1 cellular context compared by ENCODE assay signal in the genomic region with DNA sequence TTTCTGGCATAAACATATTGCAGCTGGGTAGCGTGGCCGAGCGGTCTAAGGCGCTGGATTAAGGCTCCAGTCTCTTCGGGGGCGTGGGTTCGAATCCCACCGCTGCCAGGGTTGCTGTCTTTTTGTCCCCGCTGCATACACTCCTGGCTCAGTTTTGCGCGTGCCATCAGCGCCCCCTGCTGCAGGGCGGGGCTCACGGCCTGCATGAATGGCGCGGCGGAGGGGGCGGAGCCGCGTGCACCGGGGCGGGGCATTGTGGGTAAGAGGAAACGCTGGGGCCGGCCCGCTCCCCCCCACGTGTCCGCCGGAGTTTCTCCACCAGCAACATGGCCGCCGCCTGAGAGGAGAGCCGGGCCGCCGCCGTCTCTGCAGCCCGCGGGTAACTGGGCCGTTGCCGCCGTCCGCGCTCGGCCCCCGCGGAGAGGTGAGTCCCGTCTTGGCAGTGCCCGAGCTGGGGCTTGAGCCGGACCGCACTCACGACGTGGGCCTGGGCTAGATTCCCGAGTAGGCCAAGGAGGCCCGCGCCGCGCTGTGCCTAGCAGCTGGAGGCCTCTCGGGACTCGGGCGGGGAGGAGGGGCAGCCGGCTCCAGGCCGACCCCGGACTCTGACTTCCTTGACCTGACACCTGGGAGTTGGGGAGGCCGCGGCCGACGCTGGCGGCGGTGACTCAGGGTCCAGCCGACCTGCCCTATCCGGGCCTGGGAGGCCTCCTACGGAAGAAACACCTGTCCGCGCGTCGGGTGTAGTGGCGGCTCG.
TF ChIP-seq lines count a peak whose summit lies in the region.

A gene with protein sequence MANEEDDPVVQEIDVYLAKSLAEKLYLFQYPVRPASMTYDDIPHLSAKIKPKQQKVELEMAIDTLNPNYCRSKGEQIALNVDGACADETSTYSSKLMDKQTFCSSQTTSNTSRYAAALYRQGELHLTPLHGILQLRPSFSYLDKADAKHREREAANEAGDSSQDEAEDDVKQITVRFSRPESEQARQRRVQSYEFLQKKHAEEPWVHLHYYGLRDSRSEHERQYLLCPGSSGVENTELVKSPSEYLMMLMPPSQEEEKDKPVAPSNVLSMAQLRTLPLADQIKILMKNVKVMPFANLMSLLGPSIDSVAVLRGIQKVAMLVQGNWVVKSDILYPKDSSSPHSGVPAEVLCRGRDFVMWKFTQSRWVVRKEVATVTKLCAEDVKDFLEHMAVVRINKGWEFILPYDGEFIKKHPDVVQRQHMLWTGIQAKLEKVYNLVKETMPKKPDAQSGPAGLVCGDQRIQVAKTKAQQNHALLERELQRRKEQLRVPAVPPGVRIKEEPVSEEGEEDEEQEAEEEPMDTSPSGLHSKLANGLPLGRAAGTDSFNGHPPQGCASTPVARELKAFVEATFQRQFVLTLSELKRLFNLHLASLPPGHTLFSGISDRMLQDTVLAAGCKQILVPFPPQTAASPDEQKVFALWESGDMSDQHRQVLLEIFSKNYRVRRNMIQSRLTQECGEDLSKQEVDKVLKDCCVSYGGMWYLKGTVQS (plus strand): TSS at position 296 of the 757 bp plus-strand sequence. CDS start 5,560 bp downstream, outside the sequence.

TF ChIP-seq in K562, 482 proteins besides CTCF, POLR2A, EP300 and RAD21 (continued from another document and continues in another):
- TF ChIP-seq BRF1 (IDR thresholded peaks at IDR 0.05; ENCODE audit: borderline replicate concordance, extremely low read depth, insufficient read length) (no peak), NELFE (IDR thresholded peaks at IDR 0.05; ENCODE audit: insufficient read depth, insufficient read length) (no peak), ETV6 (IDR thresholded peaks at IDR 0.05; ENCODE audit: borderline replicate concordance in 1 of 2, low read depth in 2 of 2, low read length in 1 of 2) (no peak), ETV6 (CRISPR knock-in tag; IDR thresholded peaks at IDR 0.05; ENCODE audit: borderline replicate concordance) (no peak), ZEB2 (IDR thresholded peaks at IDR 0.05) (no peak), MCM3 (IDR thresholded peaks at IDR 0.05) (no peak), NR1H2 (CRISPR knock-in tag; IDR thresholded peaks at IDR 0.05) (no peak; the same call in 1 of the 2 replicates), EHMT2 (IDR thresholded peaks at IDR 0.05) (no peak), XRCC4 (IDR thresholded peaks at IDR 0.05; ENCODE audit: extremely low read depth, insufficient read depth, insufficient read length) (no peak), HEY1 (CRISPR knock-in tag; IDR thresholded peaks at IDR 0.05; ENCODE audit: borderline replicate concordance) (peak; percentile 23; the same call in 1 of the 2 replicates), ZNF174 (CRISPR knock-in tag; IDR thresholded peaks at IDR 0.05) (no peak), ARID1B (IDR thresholded peaks at IDR 0.05) (peak; percentile 26; the same call in 1 of the 2 replicates), POLR3A (IDR thresholded peaks at IDR 0.05; ENCODE audit: borderline replicate concordance, extremely low read depth, insufficient read depth, insufficient read length) (peak; percentile 94), NFE2 (IDR thresholded peaks at IDR 0.05; ENCODE audit: low read depth) (no peak), WHSC1 (IDR thresholded peaks at IDR 0.05; ENCODE audit: low read length) (no peak), NFYB (IDR thresholded peaks at IDR 0.05; ENCODE audit: extremely low read depth, insufficient read length) (no peak), KAT8 (IDR thresholded peaks at IDR 0.05; ENCODE audit: low read depth) (no peak), MEF2D (tag; conservative IDR thresholded peaks at IDR 0.05; ENCODE audit: low read depth) (no peak), DIDO1 (tag; IDR thresholded peaks at IDR 0.05; ENCODE audit: low read depth) (no peak), FOXM1 (IDR thresholded peaks at IDR 0.05; ENCODE audit: low read depth) (no peak), FOXM1 (CRISPR knock-in tag; IDR thresholded peaks at IDR 0.05; ENCODE audit: low read depth) (no peak; the same call in 1 of the 2 replicates), ERF (CRISPR knock-in tag; IDR thresholded peaks at IDR 0.05) (no peak), DDX20 (tag; IDR thresholded peaks at IDR 0.05; ENCODE audit: low read depth) (no peak), CEBPB (tag; IDR thresholded peaks at IDR 0.05) (peak; percentile 23; the same call in 1 of the 2 replicates), NFXL1 (CRISPR knock-in tag; IDR thresholded peaks at IDR 0.05) (no peak), NFE2L1 (tag; IDR thresholded peaks at IDR 0.05; ENCODE audit: borderline replicate concordance, low read depth) (no peak), MAZ (CRISPR knock-in tag; conservative IDR thresholded peaks at IDR 0.05 in 1 of 2, IDR thresholded peaks at IDR 0.05 in 1 of 2) (peak; percentile 92 to 99), GATA2 (CRISPR knock-in tag; IDR thresholded peaks at IDR 0.05) (no peak), ZNF384 (IDR thresholded peaks at IDR 0.05; ENCODE audit: low read depth, low read length) (no peak; the same call in 1 of the 2 replicates), ZNF347 (CRISPR knock-in tag; IDR thresholded peaks at IDR 0.05; ENCODE audit: low read depth) (no peak), RHOXF2B (CRISPR knock-in tag; conservative IDR thresholded peaks at IDR 0.05) (no peak)
- TF ChIP-seq, protein P1, sequence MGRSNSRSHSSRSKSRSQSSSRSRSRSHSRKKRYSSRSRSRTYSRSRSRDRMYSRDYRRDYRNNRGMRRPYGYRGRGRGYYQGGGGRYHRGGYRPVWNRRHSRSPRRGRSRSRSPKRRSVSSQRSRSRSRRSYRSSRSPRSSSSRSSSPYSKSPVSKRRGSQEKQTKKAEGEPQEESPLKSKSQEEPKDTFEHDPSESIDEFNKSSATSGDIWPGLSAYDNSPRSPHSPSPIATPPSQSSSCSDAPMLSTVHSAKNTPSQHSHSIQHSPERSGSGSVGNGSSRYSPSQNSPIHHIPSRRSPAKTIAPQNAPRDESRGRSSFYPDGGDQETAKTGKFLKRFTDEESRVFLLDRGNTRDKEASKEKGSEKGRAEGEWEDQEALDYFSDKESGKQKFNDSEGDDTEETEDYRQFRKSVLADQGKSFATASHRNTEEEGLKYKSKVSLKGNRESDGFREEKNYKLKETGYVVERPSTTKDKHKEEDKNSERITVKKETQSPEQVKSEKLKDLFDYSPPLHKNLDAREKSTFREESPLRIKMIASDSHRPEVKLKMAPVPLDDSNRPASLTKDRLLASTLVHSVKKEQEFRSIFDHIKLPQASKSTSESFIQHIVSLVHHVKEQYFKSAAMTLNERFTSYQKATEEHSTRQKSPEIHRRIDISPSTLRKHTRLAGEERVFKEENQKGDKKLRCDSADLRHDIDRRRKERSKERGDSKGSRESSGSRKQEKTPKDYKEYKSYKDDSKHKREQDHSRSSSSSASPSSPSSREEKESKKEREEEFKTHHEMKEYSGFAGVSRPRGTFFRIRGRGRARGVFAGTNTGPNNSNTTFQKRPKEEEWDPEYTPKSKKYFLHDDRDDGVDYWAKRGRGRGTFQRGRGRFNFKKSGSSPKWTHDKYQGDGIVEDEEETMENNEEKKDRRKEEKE (IDR thresholded peaks at IDR 0.05; ENCODE audit: borderline replicate concordance in 1 of 2, control insufficient read depth in 1 of 2, low read depth in 2 of 2, low read length in 1 of 2): no peak
- TF ChIP-seq, protein P2, sequence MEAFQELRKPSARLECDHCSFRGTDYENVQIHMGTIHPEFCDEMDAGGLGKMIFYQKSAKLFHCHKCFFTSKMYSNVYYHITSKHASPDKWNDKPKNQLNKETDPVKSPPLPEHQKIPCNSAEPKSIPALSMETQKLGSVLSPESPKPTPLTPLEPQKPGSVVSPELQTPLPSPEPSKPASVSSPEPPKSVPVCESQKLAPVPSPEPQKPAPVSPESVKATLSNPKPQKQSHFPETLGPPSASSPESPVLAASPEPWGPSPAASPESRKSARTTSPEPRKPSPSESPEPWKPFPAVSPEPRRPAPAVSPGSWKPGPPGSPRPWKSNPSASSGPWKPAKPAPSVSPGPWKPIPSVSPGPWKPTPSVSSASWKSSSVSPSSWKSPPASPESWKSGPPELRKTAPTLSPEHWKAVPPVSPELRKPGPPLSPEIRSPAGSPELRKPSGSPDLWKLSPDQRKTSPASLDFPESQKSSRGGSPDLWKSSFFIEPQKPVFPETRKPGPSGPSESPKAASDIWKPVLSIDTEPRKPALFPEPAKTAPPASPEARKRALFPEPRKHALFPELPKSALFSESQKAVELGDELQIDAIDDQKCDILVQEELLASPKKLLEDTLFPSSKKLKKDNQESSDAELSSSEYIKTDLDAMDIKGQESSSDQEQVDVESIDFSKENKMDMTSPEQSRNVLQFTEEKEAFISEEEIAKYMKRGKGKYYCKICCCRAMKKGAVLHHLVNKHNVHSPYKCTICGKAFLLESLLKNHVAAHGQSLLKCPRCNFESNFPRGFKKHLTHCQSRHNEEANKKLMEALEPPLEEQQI (IDR thresholded peaks at IDR 0.05): peak; percentile 71; the same call in 1 of the 2 replicates
- TF ChIP-seq, protein P3, sequence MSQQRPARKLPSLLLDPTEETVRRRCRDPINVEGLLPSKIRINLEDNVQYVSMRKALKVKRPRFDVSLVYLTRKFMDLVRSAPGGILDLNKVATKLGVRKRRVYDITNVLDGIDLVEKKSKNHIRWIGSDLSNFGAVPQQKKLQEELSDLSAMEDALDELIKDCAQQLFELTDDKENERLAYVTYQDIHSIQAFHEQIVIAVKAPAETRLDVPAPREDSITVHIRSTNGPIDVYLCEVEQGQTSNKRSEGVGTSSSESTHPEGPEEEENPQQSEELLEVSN (IDR thresholded peaks at IDR 0.05; ENCODE audit: borderline replicate concordance in 1 of 2, extremely low read depth in 1 of 2, insufficient read depth in 1 of 2, insufficient read length in 1 of 2, low read depth in 1 of 2, low read length in 1 of 2, poor library complexity in 1 of 2, severe bottlenecking in 1 of 2): peak; percentile 41 to 80
- TF ChIP-seq, protein P4, sequence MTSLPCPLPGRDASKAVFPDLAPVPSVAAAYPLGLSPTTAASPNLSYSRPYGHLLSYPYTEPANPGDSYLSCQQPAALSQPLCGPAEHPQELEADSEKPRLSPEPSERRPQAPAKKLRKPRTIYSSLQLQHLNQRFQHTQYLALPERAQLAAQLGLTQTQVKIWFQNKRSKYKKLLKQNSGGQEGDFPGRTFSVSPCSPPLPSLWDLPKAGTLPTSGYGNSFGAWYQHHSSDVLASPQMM (CRISPR knock-in tag; IDR thresholded peaks at IDR 0.05): no peak
- TF ChIP-seq, protein P5, sequence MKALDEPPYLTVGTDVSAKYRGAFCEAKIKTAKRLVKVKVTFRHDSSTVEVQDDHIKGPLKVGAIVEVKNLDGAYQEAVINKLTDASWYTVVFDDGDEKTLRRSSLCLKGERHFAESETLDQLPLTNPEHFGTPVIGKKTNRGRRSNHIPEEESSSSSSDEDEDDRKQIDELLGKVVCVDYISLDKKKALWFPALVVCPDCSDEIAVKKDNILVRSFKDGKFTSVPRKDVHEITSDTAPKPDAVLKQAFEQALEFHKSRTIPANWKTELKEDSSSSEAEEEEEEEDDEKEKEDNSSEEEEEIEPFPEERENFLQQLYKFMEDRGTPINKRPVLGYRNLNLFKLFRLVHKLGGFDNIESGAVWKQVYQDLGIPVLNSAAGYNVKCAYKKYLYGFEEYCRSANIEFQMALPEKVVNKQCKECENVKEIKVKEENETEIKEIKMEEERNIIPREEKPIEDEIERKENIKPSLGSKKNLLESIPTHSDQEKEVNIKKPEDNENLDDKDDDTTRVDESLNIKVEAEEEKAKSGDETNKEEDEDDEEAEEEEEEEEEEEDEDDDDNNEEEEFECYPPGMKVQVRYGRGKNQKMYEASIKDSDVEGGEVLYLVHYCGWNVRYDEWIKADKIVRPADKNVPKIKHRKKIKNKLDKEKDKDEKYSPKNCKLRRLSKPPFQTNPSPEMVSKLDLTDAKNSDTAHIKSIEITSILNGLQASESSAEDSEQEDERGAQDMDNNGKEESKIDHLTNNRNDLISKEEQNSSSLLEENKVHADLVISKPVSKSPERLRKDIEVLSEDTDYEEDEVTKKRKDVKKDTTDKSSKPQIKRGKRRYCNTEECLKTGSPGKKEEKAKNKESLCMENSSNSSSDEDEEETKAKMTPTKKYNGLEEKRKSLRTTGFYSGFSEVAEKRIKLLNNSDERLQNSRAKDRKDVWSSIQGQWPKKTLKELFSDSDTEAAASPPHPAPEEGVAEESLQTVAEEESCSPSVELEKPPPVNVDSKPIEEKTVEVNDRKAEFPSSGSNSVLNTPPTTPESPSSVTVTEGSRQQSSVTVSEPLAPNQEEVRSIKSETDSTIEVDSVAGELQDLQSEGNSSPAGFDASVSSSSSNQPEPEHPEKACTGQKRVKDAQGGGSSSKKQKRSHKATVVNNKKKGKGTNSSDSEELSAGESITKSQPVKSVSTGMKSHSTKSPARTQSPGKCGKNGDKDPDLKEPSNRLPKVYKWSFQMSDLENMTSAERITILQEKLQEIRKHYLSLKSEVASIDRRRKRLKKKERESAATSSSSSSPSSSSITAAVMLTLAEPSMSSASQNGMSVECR (CRISPR knock-in tag; IDR thresholded peaks at IDR 0.05): peak; percentile 97
- TF ChIP-seq, protein P6, sequence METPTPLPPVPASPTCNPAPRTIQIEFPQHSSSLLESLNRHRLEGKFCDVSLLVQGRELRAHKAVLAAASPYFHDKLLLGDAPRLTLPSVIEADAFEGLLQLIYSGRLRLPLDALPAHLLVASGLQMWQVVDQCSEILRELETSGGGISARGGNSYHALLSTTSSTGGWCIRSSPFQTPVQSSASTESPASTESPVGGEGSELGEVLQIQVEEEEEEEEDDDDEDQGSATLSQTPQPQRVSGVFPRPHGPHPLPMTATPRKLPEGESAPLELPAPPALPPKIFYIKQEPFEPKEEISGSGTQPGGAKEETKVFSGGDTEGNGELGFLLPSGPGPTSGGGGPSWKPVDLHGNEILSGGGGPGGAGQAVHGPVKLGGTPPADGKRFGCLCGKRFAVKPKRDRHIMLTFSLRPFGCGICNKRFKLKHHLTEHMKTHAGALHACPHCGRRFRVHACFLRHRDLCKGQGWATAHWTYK (CRISPR knock-in tag; IDR thresholded peaks at IDR 0.05): peak; percentile 6; the same call in 1 of the 2 replicates
- TF ChIP-seq, protein P7, sequence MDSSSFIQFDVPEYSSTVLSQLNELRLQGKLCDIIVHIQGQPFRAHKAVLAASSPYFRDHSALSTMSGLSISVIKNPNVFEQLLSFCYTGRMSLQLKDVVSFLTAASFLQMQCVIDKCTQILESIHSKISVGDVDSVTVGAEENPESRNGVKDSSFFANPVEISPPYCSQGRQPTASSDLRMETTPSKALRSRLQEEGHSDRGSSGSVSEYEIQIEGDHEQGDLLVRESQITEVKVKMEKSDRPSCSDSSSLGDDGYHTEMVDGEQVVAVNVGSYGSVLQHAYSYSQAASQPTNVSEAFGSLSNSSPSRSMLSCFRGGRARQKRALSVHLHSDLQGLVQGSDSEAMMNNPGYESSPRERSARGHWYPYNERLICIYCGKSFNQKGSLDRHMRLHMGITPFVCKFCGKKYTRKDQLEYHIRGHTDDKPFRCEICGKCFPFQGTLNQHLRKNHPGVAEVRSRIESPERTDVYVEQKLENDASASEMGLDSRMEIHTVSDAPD (CRISPR knock-in tag; IDR thresholded peaks at IDR 0.05): no peak
- TF ChIP-seq, protein P8, sequence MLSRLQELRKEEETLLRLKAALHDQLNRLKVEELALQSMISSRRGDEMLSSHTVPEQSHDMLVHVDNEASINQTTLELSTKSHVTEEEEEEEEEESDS (CRISPR knock-in tag; IDR thresholded peaks at IDR 0.05): no peak
- TF ChIP-seq, protein P9, sequence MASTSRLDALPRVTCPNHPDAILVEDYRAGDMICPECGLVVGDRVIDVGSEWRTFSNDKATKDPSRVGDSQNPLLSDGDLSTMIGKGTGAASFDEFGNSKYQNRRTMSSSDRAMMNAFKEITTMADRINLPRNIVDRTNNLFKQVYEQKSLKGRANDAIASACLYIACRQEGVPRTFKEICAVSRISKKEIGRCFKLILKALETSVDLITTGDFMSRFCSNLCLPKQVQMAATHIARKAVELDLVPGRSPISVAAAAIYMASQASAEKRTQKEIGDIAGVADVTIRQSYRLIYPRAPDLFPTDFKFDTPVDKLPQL (IDR thresholded peaks at IDR 0.05; ENCODE audit: extremely low read depth, insufficient read length): no peak
